Comparison of ENCODE assay signal across 12 cellular contexts in genomic region chr17:27380551-27380950, GRCh38.
A peak's percentile ranks its signal among the peaks of the same experiment; 100 is the strongest.
DNase-seq lines count a peak whose midpoint lies in the region; ATAC-seq and TF ChIP-seq lines count a peak whose summit lies in the region.
"Had no signal": no experiment of that assay in that cellular context is flagged by ENCODE, and none has a peak within 500 bp of the region (broad histone marks: within the 10 kb centered on the region; RNA-seq: fewer than 3 reads in every experiment).

No MANE protein-coding gene starts in this region.

- H3K4me1 Mint-ChIP-seq in osteocyte (ENCODE audit: unreplicated experiment): peaks cover 67% of the 10 kb centered on the region
- H3K4me1 Mint-ChIP-seq in CD8-positive, alpha-beta T cell (ENCODE audit: low read depth): peaks cover 4% of the 10 kb centered on the region
- H3K4me1 Mint-ChIP-seq in activated T-helper 1 cell treated with anti-CD3 and anti-CD28 coated beads, Interleukin-12 subunit alpha, Interleukin-12 subunit beta, Interleukin-2, Interleukin-4 antibody, amounts not matched to agents 30 ng/mL and 10 ng/mL and 1 ng/mL, durations not matched to agents 14 hours and 24 hours and 36 hours (ENCODE audit: low read depth): peaks cover 7% of the 10 kb centered on the region
- H3K4me1 Mint-ChIP-seq: activated naive CD8-positive, alpha-beta T cell treated with anti-CD3 and anti-CD28 coated beads for 36 hours had no signal

- peak in 5 of 8 donors; percentile 2 to 25 (median 16) for ATAC-seq in heart right ventricle
- no peak for ATAC-seq in upper lobe of right lung
- no peak for ATAC-seq in CD8-positive, alpha-beta T cell

- peak overlapping the region; percentile 85 for H3K27ac Mint-ChIP-seq in osteocyte (ENCODE audit: unreplicated experiment)
- no peak overlapping the region for H3K27ac Mint-ChIP-seq in CD8-positive, alpha-beta T cell
- no peak overlapping the region for H3K27ac Mint-ChIP-seq in activated T-helper 1 cell treated with anti-CD3 and anti-CD28 coated beads, Interleukin-12 subunit alpha, Interleukin-12 subunit beta, Interleukin-2, Interleukin-4 antibody, amounts not matched to agents 30 ng/mL and 10 ng/mL and 1 ng/mL, durations not matched to agents 14 hours and 24 hours and 36 hours
- H3K27ac Mint-ChIP-seq: activated naive CD8-positive, alpha-beta T cell treated with anti-CD3 and anti-CD28 coated beads for 36 hours; effector memory CD8-positive, alpha-beta T cell; IgD-negative memory B cell had no signal

- POLR2A ChIA-PET in CD8-positive, alpha-beta T cell (lab: Charles Lee): no interaction called here

- 57 to 66% methylated on average over 10 of the region's 10 CpGs for whole genome bisulfite sequencing in heart right ventricle, 2 donors

- no peak for TF ChIP-seq CTCF in heart right ventricle (IDR thresholded peaks at IDR 0.05)
- TF ChIP-seq CTCF in right atrium auricular region (IDR thresholded peaks at IDR 0.05): no peak
- TF ChIP-seq CTCF in dorsolateral prefrontal cortex (IDR thresholded peaks at IDR 0.05 in 54 of 56, conservative IDR thresholded peaks at IDR 0.05 in 2 of 56; ENCODE audit: low read depth in 1 of 56, partially characterized antibody in 56 of 56): no peak
- no peak for TF ChIP-seq CTCF in osteocyte (IDR thresholded peaks at IDR 0.05)
- TF ChIP-seq CTCF in upper lobe of right lung (IDR thresholded peaks at IDR 0.05): no peak
- no peak for TF ChIP-seq CTCF in GM13977 (IDR thresholded peaks at IDR 0.05; ENCODE audit: extremely low read depth, insufficient read depth, missing control alignments)
- no peak for TF ChIP-seq CTCF in CD8-positive, alpha-beta T cell (IDR thresholded peaks at IDR 0.05)

- peak overlapping the region in 9 of 10 donors; percentile 10 to 47 (median 39) for H3K4me3 ChIP-seq in heart right ventricle
- H3K4me3 ChIP-seq in right atrium auricular region: peak overlapping the region in 1 of 2 donors; percentile 40
- H3K4me3 ChIP-seq in dorsolateral prefrontal cortex: peak overlapping the region; percentile 10 to 64 (median 46)
- peak overlapping the region; percentile 32 for H3K4me3 ChIP-seq in upper lobe of right lung
- no peak overlapping the region for H3K4me3 ChIP-seq in CD8-positive, alpha-beta T cell (ENCODE audit: low read depth, low read length)

- peak overlapping the region; percentile 62 for H3K4me3 Mint-ChIP-seq in osteocyte (ENCODE audit: unreplicated experiment)
- H3K4me3 Mint-ChIP-seq in CD8-positive, alpha-beta T cell: no peak overlapping the region
- no peak overlapping the region for H3K4me3 Mint-ChIP-seq in activated T-helper 1 cell treated with anti-CD3 and anti-CD28 coated beads, Interleukin-12 subunit alpha, Interleukin-12 subunit beta, Interleukin-2, Interleukin-4 antibody, amounts not matched to agents 30 ng/mL and 10 ng/mL and 1 ng/mL, durations not matched to agents 14 hours and 24 hours and 36 hours
- H3K4me3 Mint-ChIP-seq: activated naive CD8-positive, alpha-beta T cell treated with anti-CD3 and anti-CD28 coated beads for 36 hours; effector memory CD8-positive, alpha-beta T cell had no signal

- no peaks in the 10 kb centered on the region for H3K27me3 Mint-ChIP-seq in osteocyte (ENCODE audit: unreplicated experiment)
- H3K27me3 Mint-ChIP-seq in CD8-positive, alpha-beta T cell (ENCODE audit: low read depth): peaks cover 25% of the 10 kb centered on the region
- H3K27me3 Mint-ChIP-seq in activated T-helper 1 cell treated with anti-CD3 and anti-CD28 coated beads, Interleukin-12 subunit alpha, Interleukin-12 subunit beta, Interleukin-2, Interleukin-4 antibody, amounts not matched to agents 30 ng/mL and 10 ng/mL and 1 ng/mL, durations not matched to agents 14 hours and 24 hours and 36 hours (ENCODE audit: insufficient read depth): peaks cover 29% of the 10 kb centered on the region

- intact Hi-C loops in heart right ventricle (cut with DNase I): loop anchor here in 5 of 10 donors (1.0 to 10.0 kb wide), 4 partner anchors 26 to 214 kb away; no protein-coding TSS in a partner anchor
- intact Hi-C loops in dorsolateral prefrontal cortex (cut with DNase I): loop anchor here in 1 of 2 donors (5.0 kb wide), 1 partner anchor 48 kb away; no protein-coding TSS in a partner anchor
- intact Hi-C loops in upper lobe of right lung (cut with DNase I): no loop called here
- intact Hi-C loops in CD8-positive, alpha-beta T cell (cut with DNase I, micrococcal nuclease): loop anchor here in 1 of 2 experiments (2.0 to 10.0 kb wide), 3 partner anchors 26 to 144 kb away; no protein-coding TSS in a partner anchor
- intact Hi-C loops in activated T-helper 1 cell treated with anti-CD3 and anti-CD28 coated beads, Interleukin-12 subunit alpha, Interleukin-12 subunit beta, Interleukin-2, Interleukin-4 antibody, amounts not matched to agents 30 ng/mL and 10 ng/mL and 1 ng/mL, durations not matched to agents 14 hours and 24 hours and 36 hours (cut with micrococcal nuclease): loop anchor here (2.0 to 10.0 kb wide), 4 partner anchors 26 to 274 kb away; partner anchors contain the start of gene KSR1

- CTCF ChIA-PET in CD8-positive, alpha-beta T cell (lab: Charles Lee): interaction anchor here (0.6 to 3.2 kb wide), 10 partner anchors 15 to 243 kb away, joined by 3 to 21 read pairs (median 6); no protein-coding TSS in a partner anchor

- in situ Hi-C loops in GM13977 (cut with MboI; ENCODE audit: low pct_unique_long_range_greater_than_20kb, low sequenced_read_pairs, unreplicated experiment): no loop called here

- H3K27ac ChIP-seq in heart right ventricle: peak overlapping the region in 6 of 10 donors; percentile 7 to 67 (median 42)
- H3K27ac ChIP-seq in right atrium auricular region: peak overlapping the region in 1 of 2 donors; percentile 6
- peak overlapping the region in 28 of 59 donors; percentile 7 to 83 (median 44) for H3K27ac ChIP-seq in dorsolateral prefrontal cortex
- H3K27ac ChIP-seq in upper lobe of right lung: no peak overlapping the region
- no peak overlapping the region for H3K27ac ChIP-seq in CD8-positive, alpha-beta T cell (ENCODE audit: low read depth, low read length)

- no peaks in the 10 kb centered on the region for H3K9me3 Mint-ChIP-seq in osteocyte (ENCODE audit: unreplicated experiment)
- H3K9me3 Mint-ChIP-seq in CD8-positive, alpha-beta T cell: peaks cover 4% of the 10 kb centered on the region
- no peaks in the 10 kb centered on the region for H3K9me3 Mint-ChIP-seq in activated T-helper 1 cell treated with anti-CD3 and anti-CD28 coated beads, Interleukin-12 subunit alpha, Interleukin-12 subunit beta, Interleukin-2, Interleukin-4 antibody, amounts not matched to agents 30 ng/mL and 10 ng/mL and 1 ng/mL, durations not matched to agents 14 hours and 24 hours and 36 hours
- H3K9me3 Mint-ChIP-seq: activated naive CD8-positive, alpha-beta T cell treated with anti-CD3 and anti-CD28 coated beads for 36 hours; effector memory CD8-positive, alpha-beta T cell had no signal

- DNase-seq in heart right ventricle (no peak), right atrium auricular region (ENCODE audit: low spot score) (no peak), dorsolateral prefrontal cortex (no peak), osteocyte (ENCODE audit: extremely low spot score, unreplicated experiment) (no peak), upper lobe of right lung (no peak), GM13977 (ENCODE audit: low spot score) (no peak)
- DNase-seq in CD8-positive, alpha-beta T cell: no peak
- DNase-seq in activated T-helper 1 cell treated with anti-CD3 and anti-CD28 coated beads, Interleukin-12 subunit alpha, Interleukin-12 subunit beta, Interleukin-2, Interleukin-4 antibody, amounts not matched to agents 30 ng/mL and 10 ng/mL and 1 ng/mL, durations not matched to agents 14 hours and 24 hours and 36 hours (ENCODE audit: low spot score): no peak
- DNase-seq: NCI-H187 treated with DMSO at 0.1 percent for 48 hours had no signal

- H3K36me3 Mint-ChIP-seq in osteocyte (ENCODE audit: unreplicated experiment): no peaks in the 10 kb centered on the region
- no peaks in the 10 kb centered on the region for H3K36me3 Mint-ChIP-seq in CD8-positive, alpha-beta T cell
- H3K36me3 Mint-ChIP-seq in activated T-helper 1 cell treated with anti-CD3 and anti-CD28 coated beads, Interleukin-12 subunit alpha, Interleukin-12 subunit beta, Interleukin-2, Interleukin-4 antibody, amounts not matched to agents 30 ng/mL and 10 ng/mL and 1 ng/mL, durations not matched to agents 14 hours and 24 hours and 36 hours (ENCODE audit: low read depth): peaks cover 2% of the 10 kb centered on the region
- H3K36me3 Mint-ChIP-seq: activated naive CD8-positive, alpha-beta T cell treated with anti-CD3 and anti-CD28 coated beads for 36 hours; IgD-negative memory B cell had no signal

- H3K4me1 ChIP-seq in heart right ventricle (peaks cover 3 to 34% (median 28%) of the 10 kb centered on the region in 9 donors), right atrium auricular region (peaks cover 0 to 31% of the 10 kb centered on the region in 2 donors), upper lobe of right lung (peaks cover 19% of the 10 kb centered on the region)
- H3K4me1 ChIP-seq in CD8-positive, alpha-beta T cell (ENCODE audit: insufficient read depth, low read length): no peaks in the 10 kb centered on the region

- H3K9me3 ChIP-seq in heart right ventricle (peaks cover 0 to 11% (median 0%) of the 10 kb centered on the region in 11 donors), right atrium auricular region (peaks cover 0 to 9% of the 10 kb centered on the region in 2 donors), upper lobe of right lung (no peaks in the 10 kb centered on the region)
- H3K9me3 ChIP-seq in CD8-positive, alpha-beta T cell (ENCODE audit: low read length): no peaks in the 10 kb centered on the region

- H3K27me3 ChIP-seq in heart right ventricle: no peaks in the 10 kb centered on the region
- H3K27me3 ChIP-seq in right atrium auricular region: no peaks in the 10 kb centered on the region
- H3K27me3 ChIP-seq in dorsolateral prefrontal cortex: no peaks in the 10 kb centered on the region
- H3K27me3 ChIP-seq in upper lobe of right lung: no peaks in the 10 kb centered on the region
- no peaks in the 10 kb centered on the region for H3K27me3 ChIP-seq in CD8-positive, alpha-beta T cell (ENCODE audit: insufficient read depth, low read length)

- H3K36me3 ChIP-seq in heart right ventricle (no peaks in the 10 kb centered on the region), right atrium auricular region (no peaks in the 10 kb centered on the region), upper lobe of right lung (no peaks in the 10 kb centered on the region)
- H3K36me3 ChIP-seq in CD8-positive, alpha-beta T cell (ENCODE audit: insufficient read depth, low read length): no peaks in the 10 kb centered on the region

Comparison
In these comparisons a context has a peak if more than half of its experiments do, and no peak if none do; other contexts are left out.
1. ATAC-seq: peak in heart right ventricle (5 of 8); none in upper lobe of right lung (single experiment) and CD8-positive, alpha-beta T cell (single experiment).
2. H3K27ac ChIP-seq: peak in heart right ventricle (6 of 10); none in upper lobe of right lung (single experiment) and CD8-positive, alpha-beta T cell (single experiment).